ENCODE assay signal across 29 cellular contexts in the genomic region with DNA sequence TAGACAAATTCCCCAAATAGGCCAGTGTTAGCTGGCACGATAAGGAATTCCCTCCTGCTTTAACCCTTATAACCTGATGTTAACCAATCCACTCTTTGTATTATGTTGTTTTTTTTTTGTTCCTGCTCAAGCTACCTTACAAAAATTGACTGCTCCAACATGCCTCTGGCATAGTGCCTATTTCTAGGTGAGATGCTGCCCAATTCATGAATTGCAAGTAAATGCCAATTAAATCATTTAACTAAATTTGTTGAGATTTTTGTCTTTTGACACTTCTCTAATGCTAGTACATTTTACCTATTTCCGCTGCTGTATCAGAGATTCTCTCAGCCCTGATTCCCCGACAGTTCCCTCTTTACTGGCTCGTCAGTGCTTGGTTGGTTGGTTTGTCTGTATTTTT.
"Had no signal": no experiment of that assay in that cellular context is flagged by ENCODE, and none has a peak within 500 bp of the region (broad histone marks: within the 10 kb centered on the region; RNA-seq: fewer than 3 reads in every experiment).

No MANE protein-coding gene starts in this region.

- DNase-seq: colonic mucosa; cortex of kidney; dermis blood vessel endothelial cell; dorsolateral prefrontal cortex; effector CD4-positive, alpha-beta T cell; effector CD8-positive, alpha-beta T cell; effector memory CD4-positive, alpha-beta T cell; effector memory CD8-positive, alpha-beta T cell; endodermal cell; erythroblast; esophagus squamous epithelium; foreskin fibroblast; foreskin keratinocyte; foreskin melanocyte; gastrocnemius medialis; glutamatergic neuron; head of caudate nucleus; heart left ventricle; heart right ventricle had no signal

- H3K27ac ChIP-seq: colonic mucosa, coronary artery, dorsolateral prefrontal cortex, epithelial cell of prostate, esophagus muscularis mucosa, esophagus squamous epithelium, foreskin keratinocyte, gastrocnemius medialis, gastroesophageal sphincter, heart left ventricle, heart right ventricle had no signal

- ATAC-seq: effector memory CD8-positive, alpha-beta T cell; esophagus mucosa; foreskin keratinocyte; gastrocnemius medialis; gastroesophageal sphincter; heart left ventricle; heart right ventricle had no signal

- H3K27ac Mint-ChIP-seq: dendritic cell treated with granulocyte-macrophage colony-stimulating factor and Interleukin-4, amounts not matched to agents 40 ng/mL and 50 ng/mL, for 4 days; effector memory CD8-positive, alpha-beta T cell; endodermal cell had no signal

- H3K4me3 ChIP-seq: colonic mucosa, coronary artery, dorsolateral prefrontal cortex, esophagus muscularis mucosa, esophagus squamous epithelium, gastrocnemius medialis, gastroesophageal sphincter, heart left ventricle, heart right ventricle had no signal

- H3K36me3 ChIP-seq: colonic mucosa, esophagus muscularis mucosa, esophagus squamous epithelium, gastrocnemius medialis, gastroesophageal sphincter, heart left ventricle, heart right ventricle had no signal

- H3K27me3 Mint-ChIP-seq: dendritic cell treated with granulocyte-macrophage colony-stimulating factor and Interleukin-4, amounts not matched to agents 40 ng/mL and 50 ng/mL, for 4 days; effector memory CD8-positive, alpha-beta T cell had no signal

- H3K4me3 Mint-ChIP-seq: dendritic cell treated with granulocyte-macrophage colony-stimulating factor and Interleukin-4, amounts not matched to agents 40 ng/mL and 50 ng/mL, for 4 days; effector memory CD8-positive, alpha-beta T cell; endodermal cell had no signal

- H3K4me1 ChIP-seq: colonic mucosa, esophagus muscularis mucosa, esophagus squamous epithelium, foreskin keratinocyte, gastrocnemius medialis, gastroesophageal sphincter had no signal

- FAIRE-seq: colon, endometrium, endothelial cell of umbilical vein, frontal cortex had no signal

- H3K27me3 ChIP-seq: colonic mucosa, dorsolateral prefrontal cortex, esophagus muscularis mucosa, esophagus squamous epithelium, gastrocnemius medialis, gastroesophageal sphincter, heart left ventricle, heart right ventricle had no signal

- H3K9me3 ChIP-seq: colonic mucosa, gastrocnemius medialis had no signal
